8 cellular contexts compared by ENCODE assay signal in genomic region chr16:19804538-19805323, GRCh38.
DNase-seq lines count a peak whose midpoint lies in the region; ATAC-seq and TF ChIP-seq lines count a peak whose summit lies in the region.

No MANE protein-coding gene starts in this region.

- H3K4me3 Mint-ChIP-seq in T-helper 1 cell treated with Interleukin-12 subunit alpha and Interleukin-12 subunit beta and Interleukin-4 antibody, amounts not matched to agents 30 μg/mL and 1 μg/mL, for 36 hours, result peak overlapping the region; percentile 65
- peak overlapping the region; percentile 60 to 67 for H3K4me3 Mint-ChIP-seq in effector memory CD8-positive, alpha-beta T cell
- H3K4me3 Mint-ChIP-seq in neural progenitor cell, result no peak overlapping the region

- peak overlapping the region; percentile 82 for H3K27ac Mint-ChIP-seq in T-helper 1 cell treated with Interleukin-12 subunit alpha and Interleukin-12 subunit beta and Interleukin-4 antibody, amounts not matched to agents 30 μg/mL and 1 μg/mL, for 36 hours
- H3K27ac Mint-ChIP-seq in effector memory CD8-positive, alpha-beta T cell, result peak overlapping the region; percentile 19 to 83
- no peak overlapping the region for H3K27ac Mint-ChIP-seq in neural progenitor cell

- no peak for TF ChIP-seq CTCF in BE2C (IDR thresholded peaks at IDR 0.05; ENCODE audit: low read depth, low read length)
- no peak for TF ChIP-seq CTCF in NB4 (IDR thresholded peaks at IDR 0.05; ENCODE audit: low read depth, low read length)
- TF ChIP-seq CTCF in neural progenitor cell (IDR thresholded peaks at IDR 0.05), result no peak
- no peak for TF ChIP-seq CTCF in SK-N-SH (IDR thresholded peaks at IDR 0.05)

- peak overlapping the region; percentile 22 for H3K27ac ChIP-seq in neural progenitor cell
- H3K27ac ChIP-seq in SK-N-SH (ENCODE audit: low read depth in 2 of 2, low read length in 1 of 2), result no peak overlapping the region

- POLR2A ChIA-PET in SK-N-SH (lab: Yijun Ruan, JAX), result interaction anchor here (0.6 kb wide), 1 partner anchor 9 kb away, joined by 3 read pairs; no protein-coding TSS in a partner anchor

- DNase-seq in BE2C (peak; percentile 13), NB4 (ENCODE audit: low read depth) (peak; percentile 54), neural progenitor cell (ENCODE audit: low spot score) (peak; percentile 25), SK-N-SH (no peak), EL (no peak)
- DNase-seq in effector memory CD8-positive, alpha-beta T cell, result no peak

- H3K9me3 Mint-ChIP-seq in T-helper 1 cell treated with Interleukin-12 subunit alpha and Interleukin-12 subunit beta and Interleukin-4 antibody, amounts not matched to agents 30 μg/mL and 1 μg/mL, for 36 hours, result peaks cover 22% of the 10 kb centered on the region
- peaks cover 0 to 10% of the 10 kb centered on the region in 2 donors for H3K9me3 Mint-ChIP-seq in effector memory CD8-positive, alpha-beta T cell
- peaks cover 13% of the 10 kb centered on the region for H3K9me3 Mint-ChIP-seq in neural progenitor cell

- no peak for TF ChIP-seq RAD21 in SK-N-SH (IDR thresholded peaks at IDR 0.05; ENCODE audit: low read length)

- no peak for TF ChIP-seq EP300 in SK-N-SH (IDR thresholded peaks at IDR 0.05; ENCODE audit: borderline replicate concordance in 1 of 2, low read depth in 1 of 2, low read length in 1 of 2)

- no peaks in the 10 kb centered on the region for H3K27me3 ChIP-seq in BE2C
- no peaks in the 10 kb centered on the region for H3K27me3 ChIP-seq in neural progenitor cell
- H3K27me3 ChIP-seq in SK-N-SH (ENCODE audit: insufficient read depth), result no peaks in the 10 kb centered on the region

- peaks cover 16% of the 10 kb centered on the region for H3K4me1 Mint-ChIP-seq in T-helper 1 cell treated with Interleukin-12 subunit alpha and Interleukin-12 subunit beta and Interleukin-4 antibody, amounts not matched to agents 30 μg/mL and 1 μg/mL, for 36 hours (ENCODE audit: low read depth)
- H3K4me1 Mint-ChIP-seq in effector memory CD8-positive, alpha-beta T cell (ENCODE audit: low read depth in 2 of 2), result peaks cover 7 to 8% of the 10 kb centered on the region in 2 donors
- peaks cover 14% of the 10 kb centered on the region for H3K4me1 Mint-ChIP-seq in neural progenitor cell

- H3K4me2 ChIP-seq in neural progenitor cell, result peak overlapping the region; percentile 29
- H3K4me2 ChIP-seq in SK-N-SH, result no peak overlapping the region

- H3K36me3 Mint-ChIP-seq in T-helper 1 cell treated with Interleukin-12 subunit alpha and Interleukin-12 subunit beta and Interleukin-4 antibody, amounts not matched to agents 30 μg/mL and 1 μg/mL, for 36 hours (ENCODE audit: low read depth), result peaks cover 16% of the 10 kb centered on the region
- H3K36me3 Mint-ChIP-seq in effector memory CD8-positive, alpha-beta T cell (ENCODE audit: insufficient read depth), result no peaks in the 10 kb centered on the region
- peaks cover 16% of the 10 kb centered on the region for H3K36me3 Mint-ChIP-seq in neural progenitor cell

- CTCF ChIA-PET in SK-N-SH (lab: Yijun Ruan, JAX), result no interaction called here

- no peak overlapping the region for H3K9ac ChIP-seq in neural progenitor cell
- no peak overlapping the region for H3K9ac ChIP-seq in SK-N-SH

- ATAC-seq in effector memory CD8-positive, alpha-beta T cell (replicated peaks), result peak; percentile 27
- no peak for ATAC-seq in HG03097 (IDR thresholded peaks at IDR 0.05; ENCODE audit: low FRiP score, unreplicated experiment)

- H3K4me1 ChIP-seq in BE2C (no peaks in the 10 kb centered on the region), neural progenitor cell (peaks cover 15% of the 10 kb centered on the region), SK-N-SH (ENCODE audit: control insufficient read depth in 1 of 2, insufficient read depth in 2 of 2, low read depth in 1 of 2, low read length in 1 of 2) (no peaks in the 10 kb centered on the region)

- no peak overlapping the region for H3K4me3 ChIP-seq in BE2C (ENCODE audit: low read depth, low read length)
- H3K4me3 ChIP-seq in NB4 (ENCODE audit: low read depth, low read length), result no peak overlapping the region
- H3K4me3 ChIP-seq in neural progenitor cell, result no peak overlapping the region
- H3K4me3 ChIP-seq in SK-N-SH (ENCODE audit: low read depth in 2 of 2, low read length in 1 of 2), result no peak overlapping the region

- H2AFZ ChIP-seq in neural progenitor cell (replicated peaks), result no peak overlapping the region
- no peak overlapping the region for H2AFZ ChIP-seq in SK-N-SH (ENCODE audit: low read depth)

- H3F3A ChIP-seq in neural progenitor cell (ENCODE audit: low read depth), result no peaks in the 10 kb centered on the region
- H3F3A ChIP-seq in SK-N-SH (replicated peaks; ENCODE audit: insufficient read depth), result no peaks in the 10 kb centered on the region

- 89% methylated on average over 10 of the region's 10 CpGs for WGBS in SK-N-SH (ENCODE audit: low lambda C conversion rate)

- no peaks in the 10 kb centered on the region for H4K20me1 ChIP-seq in neural progenitor cell (ENCODE audit: low read depth)
- no peaks in the 10 kb centered on the region for H4K20me1 ChIP-seq in SK-N-SH (ENCODE audit: insufficient read depth)

- H3K9me3 ChIP-seq in BE2C, result no peaks in the 10 kb centered on the region
- H3K9me3 ChIP-seq in neural progenitor cell (ENCODE audit: low read depth), result no peaks in the 10 kb centered on the region
- no peaks in the 10 kb centered on the region for H3K9me3 ChIP-seq in SK-N-SH

- no peak for TF ChIP-seq POLR2A in NB4 (IDR thresholded peaks at IDR 0.05; ENCODE audit: extremely low read depth, insufficient read length)

- H3K36me3 ChIP-seq in BE2C (no peaks in the 10 kb centered on the region), neural progenitor cell (no peaks in the 10 kb centered on the region), SK-N-SH (replicated peaks in 1 of 2; ENCODE audit: control insufficient read depth in 1 of 2, insufficient read depth in 2 of 2, low read length in 1 of 2) (no peaks in the 10 kb centered on the region)

- H3K79me2 ChIP-seq in neural progenitor cell (ENCODE audit: low read depth) (no peaks in the 10 kb centered on the region), SK-N-SH (ENCODE audit: insufficient read depth) (no peaks in the 10 kb centered on the region)

- no peaks in the 10 kb centered on the region for H3K9me2 ChIP-seq in SK-N-SH

- H3K27me3 Mint-ChIP-seq in T-helper 1 cell treated with Interleukin-12 subunit alpha and Interleukin-12 subunit beta and Interleukin-4 antibody, amounts not matched to agents 30 μg/mL and 1 μg/mL, for 36 hours (ENCODE audit: low read depth), result no peaks in the 10 kb centered on the region
- H3K27me3 Mint-ChIP-seq in effector memory CD8-positive, alpha-beta T cell, result no peaks in the 10 kb centered on the region
- H3K27me3 Mint-ChIP-seq in neural progenitor cell (ENCODE audit: insufficient read depth, low read depth), result no peaks in the 10 kb centered on the region

TF ChIP-seq in SK-N-SH, 30 proteins besides CTCF, POLR2A, EP300 and RAD21 (continues in another document):
- TF ChIP-seq USF2 (IDR thresholded peaks at IDR 0.05; ENCODE audit: borderline replicate concordance, low read depth, low read length) (no peak), JUND (IDR thresholded peaks at IDR 0.05) (no peak), CHD2 (IDR thresholded peaks at IDR 0.05; ENCODE audit: low read length, partially characterized antibody) (no peak), ELF1 (IDR thresholded peaks at IDR 0.05) (no peak), REST (IDR thresholded peaks at IDR 0.05; ENCODE audit: low read depth, low read length) (no peak), FOSL2 (IDR thresholded peaks at IDR 0.05; ENCODE audit: borderline replicate concordance, low read depth) (no peak), FOXM1 (IDR thresholded peaks at IDR 0.05; ENCODE audit: low read depth) (no peak), SIN3A (IDR thresholded peaks at IDR 0.05; ENCODE audit: borderline replicate concordance, low read depth, low read length) (no peak), RFX5 (IDR thresholded peaks at IDR 0.05; ENCODE audit: low read length) (no peak), EZH2phosphoT487 (IDR thresholded peaks at IDR 0.05; ENCODE audit: borderline replicate concordance, low read depth) (no peak), NFIC (IDR thresholded peaks at IDR 0.05; ENCODE audit: borderline replicate concordance) (no peak), RCOR1 (IDR thresholded peaks at IDR 0.05; ENCODE audit: low read length) (no peak)

Comparison
In these comparisons a context has a peak if more than half of its experiments do, and no peak if none do; other contexts are left out.
1. DNase-seq: peak in BE2C (single experiment), NB4 (single experiment) and neural progenitor cell (single experiment); none in effector memory CD8-positive, alpha-beta T cell (0 of 3), SK-N-SH (single experiment) and EL (single experiment).